16 cellular contexts compared by ENCODE assay signal in the genomic region with DNA sequence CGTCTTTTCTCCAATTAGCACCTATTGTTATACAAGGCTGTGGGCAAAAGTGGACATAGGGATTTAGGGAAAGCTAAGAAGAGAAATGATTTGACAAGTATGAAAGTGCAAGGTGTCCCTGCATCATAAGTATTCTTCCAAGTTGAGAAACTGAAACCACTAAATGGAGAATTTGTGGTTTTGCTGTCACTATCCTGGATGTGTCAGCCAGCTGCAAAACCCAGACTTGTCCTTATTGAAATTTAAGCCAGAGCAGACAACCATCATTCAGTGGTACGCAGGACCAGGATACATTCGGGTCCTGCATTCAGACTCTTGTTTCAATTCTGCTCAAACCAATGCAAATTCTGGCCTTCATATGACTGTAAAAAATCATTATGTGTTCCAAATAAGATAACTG.
DNase-seq lines count a peak whose midpoint lies in the region; ATAC-seq and TF ChIP-seq lines count a peak whose summit lies in the region.
"Had no signal": no experiment of that assay in that cellular context is flagged by ENCODE, and none has a peak within 500 bp of the region (broad histone marks: within the 10 kb centered on the region; RNA-seq: fewer than 3 reads in every experiment).

No MANE protein-coding gene starts in this region.

- peak; percentile 42 for ATAC-seq in activated CD8-positive, alpha-beta T cell treated with anti-CD3 and anti-CD28 coated beads for 36 hours
- no peak for ATAC-seq in HG03039 (IDR thresholded peaks at IDR 0.05; ENCODE audit: unreplicated experiment)
- ATAC-seq in T-cell (replicated peaks in 1 of 4) = no peak
- ATAC-seq: esophagus mucosa, lower lobe of right lung had no signal

- peak; percentile 65 for DNase-seq in activated CD4-positive, alpha-beta T cell treated with anti-CD3 and anti-CD28 coated beads, Interleukin-2, amount 10 ng/mL, durations not matched to agents 24 days and 14 days
- DNase-seq in activated CD4-positive, alpha-beta T cell treated with anti-CD3 and anti-CD28 coated beads, Interleukin-2, amount 50 U/mL, for 4 hours = no peak
- DNase-seq in NAMALWA (ENCODE audit: low spot score) = peak; percentile 10
- no peak for DNase-seq in activated CD8-positive, alpha-beta T cell treated with anti-CD3 and anti-CD28 coated beads for 36 hours
- peak; percentile 47 for DNase-seq in renal cortical epithelial cell (ENCODE audit: low read depth)
- DNase-seq in activated gamma-delta T cell (lab: John Stamatoyannopoulos, UW) = no peak
- no peak for DNase-seq in T-cell
- DNase-seq: activated CD8-positive, alpha-beta memory T cell treated with anti-CD3 and anti-CD28 coated beads for 24 hours; lower lobe of right lung; NCI-H1105; NCI-H345; Peyer's patch; T-helper 9 cell had no signal

- CTCF ChIA-PET in activated CD8-positive, alpha-beta T cell treated with anti-CD3 and anti-CD28 coated beads for 36 hours (lab: Charles Lee) = interaction anchor here (1.5 kb wide), 1 partner anchor 22 kb away, joined by 7 read pairs; no protein-coding TSS in a partner anchor
- CTCF ChIA-PET in T-cell (lab: Charles Lee) = interaction anchor here in 1 of 2 donors (1.0 kb wide), 1 partner anchor 24 kb away, joined by 3 read pairs; no protein-coding TSS in a partner anchor

- no peak overlapping the region for H3K27ac Mint-ChIP-seq in activated CD4-positive, alpha-beta T cell treated with anti-CD3 and anti-CD28 coated beads, Interleukin-2, amount 10 ng/mL, durations not matched to agents 24 days and 14 days
- H3K27ac Mint-ChIP-seq in activated CD8-positive, alpha-beta T cell treated with anti-CD3 and anti-CD28 coated beads for 36 hours = no peak overlapping the region
- no peak overlapping the region for H3K27ac Mint-ChIP-seq in T-cell
- H3K27ac Mint-ChIP-seq: activated naive CD4-positive, alpha-beta T cell treated with anti-CD3 and anti-CD28 coated beads, Interleukin-2, amount 50 U/mL, for 24 hours had no signal

- peaks cover 3% of the 10 kb centered on the region for H3K36me3 Mint-ChIP-seq in activated CD4-positive, alpha-beta T cell treated with anti-CD3 and anti-CD28 coated beads, Interleukin-2, amount 10 ng/mL, durations not matched to agents 24 days and 14 days (ENCODE audit: low read depth)
- H3K36me3 Mint-ChIP-seq in activated CD8-positive, alpha-beta T cell treated with anti-CD3 and anti-CD28 coated beads for 36 hours (ENCODE audit: low read depth) = no peaks in the 10 kb centered on the region
- no peaks in the 10 kb centered on the region for H3K36me3 Mint-ChIP-seq in T-cell

- peaks cover 21% of the 10 kb centered on the region for H3K4me1 Mint-ChIP-seq in activated CD4-positive, alpha-beta T cell treated with anti-CD3 and anti-CD28 coated beads, Interleukin-2, amount 10 ng/mL, durations not matched to agents 24 days and 14 days
- H3K4me1 Mint-ChIP-seq in activated CD8-positive, alpha-beta T cell treated with anti-CD3 and anti-CD28 coated beads for 36 hours (ENCODE audit: low read depth) = peaks cover 7% of the 10 kb centered on the region
- peaks cover 4 to 16% (median 8%) of the 10 kb centered on the region in 3 donors for H3K4me1 Mint-ChIP-seq in T-cell

- intact Hi-C loops in activated CD4-positive, alpha-beta T cell treated with anti-CD3 and anti-CD28 coated beads, Interleukin-2, amount 10 ng/mL, durations not matched to agents 24 days and 14 days (cut with micrococcal nuclease) = loop anchor here (5.0 to 10.0 kb wide), 2 partner anchors 126 to 393 kb away; no protein-coding TSS in a partner anchor
- intact Hi-C loops in activated CD8-positive, alpha-beta T cell treated with anti-CD3 and anti-CD28 coated beads for 36 hours (cut with micrococcal nuclease) = no loop called here

- POLR2A ChIA-PET in activated CD8-positive, alpha-beta T cell treated with anti-CD3 and anti-CD28 coated beads for 36 hours (lab: Charles Lee) = no interaction called here
- POLR2A ChIA-PET in T-cell (lab: Charles Lee) = no interaction called here

- no peaks in the 10 kb centered on the region for H3K27me3 Mint-ChIP-seq in activated CD4-positive, alpha-beta T cell treated with anti-CD3 and anti-CD28 coated beads, Interleukin-2, amount 10 ng/mL, durations not matched to agents 24 days and 14 days
- no peaks in the 10 kb centered on the region for H3K27me3 Mint-ChIP-seq in activated CD8-positive, alpha-beta T cell treated with anti-CD3 and anti-CD28 coated beads for 36 hours
- no peaks in the 10 kb centered on the region for H3K27me3 Mint-ChIP-seq in T-cell
- H3K27me3 Mint-ChIP-seq: activated naive CD4-positive, alpha-beta T cell treated with anti-CD3 and anti-CD28 coated beads, Interleukin-2, amount 50 U/mL, for 24 hours had no signal

- peaks cover 11% of the 10 kb centered on the region for H3K9me3 Mint-ChIP-seq in activated CD4-positive, alpha-beta T cell treated with anti-CD3 and anti-CD28 coated beads, Interleukin-2, amount 10 ng/mL, durations not matched to agents 24 days and 14 days
- peaks cover 8% of the 10 kb centered on the region for H3K9me3 Mint-ChIP-seq in activated CD8-positive, alpha-beta T cell treated with anti-CD3 and anti-CD28 coated beads for 36 hours
- peaks cover 0 to 5% (median 0%) of the 10 kb centered on the region in 3 donors for H3K9me3 Mint-ChIP-seq in T-cell

- H3K4me3 Mint-ChIP-seq in activated CD4-positive, alpha-beta T cell treated with anti-CD3 and anti-CD28 coated beads, Interleukin-2, amount 10 ng/mL, durations not matched to agents 24 days and 14 days = no peak overlapping the region
- H3K4me3 Mint-ChIP-seq in activated CD8-positive, alpha-beta T cell treated with anti-CD3 and anti-CD28 coated beads for 36 hours = no peak overlapping the region
- no peak overlapping the region for H3K4me3 Mint-ChIP-seq in T-cell
- H3K4me3 Mint-ChIP-seq: activated naive CD4-positive, alpha-beta T cell treated with anti-CD3 and anti-CD28 coated beads, Interleukin-2, amount 50 U/mL, for 24 hours had no signal

- no peak for TF ChIP-seq CTCF in activated CD8-positive, alpha-beta T cell treated with anti-CD3 and anti-CD28 coated beads for 36 hours (IDR thresholded peaks at IDR 0.05)

Comparison
In these comparisons a context has a peak if more than half of its experiments do, and no peak if none do; other contexts are left out.
1. DNase-seq: peak in activated CD4-positive, alpha-beta T cell treated with anti-CD3 and anti-CD28 coated beads, Interleukin-2, amount 10 ng/mL, durations not matched to agents 24 days and 14 days (single experiment), NAMALWA (single experiment) and renal cortical epithelial cell (single experiment); none in activated CD4-positive, alpha-beta T cell treated with anti-CD3 and anti-CD28 coated beads, Interleukin-2, amount 50 U/mL, for 4 hours (0 of 2), activated CD8-positive, alpha-beta T cell treated with anti-CD3 and anti-CD28 coated beads for 36 hours (single experiment), activated gamma-delta T cell (single experiment) and T-cell (0 of 34).